Comparison of ENCODE assay signal across 9 cellular contexts in the genomic region with DNA sequence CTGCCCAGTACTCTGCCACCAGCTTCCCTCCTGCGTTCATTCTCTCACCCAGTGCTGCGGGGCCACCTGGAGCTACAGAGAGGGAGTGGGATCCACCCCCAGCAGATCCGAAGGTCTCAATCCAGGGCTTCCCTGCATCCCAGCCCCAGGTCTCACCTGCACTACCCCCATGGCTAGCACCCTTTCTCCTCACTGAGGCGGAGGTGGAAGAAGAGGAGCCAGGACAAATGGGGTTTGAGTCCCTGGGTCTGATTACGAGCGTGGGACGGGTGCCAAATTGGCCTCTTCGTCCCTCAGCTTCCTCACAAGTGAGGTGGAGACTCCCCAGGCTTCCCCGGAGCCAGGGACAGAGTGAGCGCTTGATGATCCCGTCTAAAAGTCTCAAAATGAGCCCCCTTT.
A peak's percentile ranks its signal among the peaks of the same experiment; 100 is the strongest.
DNase-seq lines count a peak whose midpoint lies in the region; ATAC-seq and TF ChIP-seq lines count a peak whose summit lies in the region.
"Had no signal": no experiment of that assay in that cellular context is flagged by ENCODE, and none has a peak within 500 bp of the region (broad histone marks: within the 10 kb centered on the region; RNA-seq: fewer than 3 reads in every experiment).

No MANE protein-coding gene starts in this region.

- no peaks in the 10 kb centered on the region for H3K36me3 Mint-ChIP-seq in activated naive CD4-positive, alpha-beta T cell treated with anti-CD3 and anti-CD28 coated beads, Interleukin-2, amount 50 U/mL, for 24 hours
- H3K36me3 Mint-ChIP-seq in activated naive CD4-positive, alpha-beta T cell treated with anti-CD3 and anti-CD28 coated beads, Interleukin-2, amount 50 U/mL, for 72 hours: no peaks in the 10 kb centered on the region
- H3K36me3 Mint-ChIP-seq in activated T-helper 2 cell treated with anti-CD3 and anti-CD28 coated beads, Interferon-gamma antibody, Interleukin-2, Interleukin-4, amounts not matched to agents 10 μg/mL and 5 μg/mL and 100 μg/mL, durations not matched to agents 14 hours and 24 hours and 36 hours (ENCODE audit: low read depth): no peaks in the 10 kb centered on the region

- TF ChIP-seq CTCF in right lobe of liver (IDR thresholded peaks at IDR 0.05): no peak
- TF ChIP-seq CTCF in transverse colon (IDR thresholded peaks at IDR 0.05): no peak

- H3K9me3 ChIP-seq in right lobe of liver (no peaks in the 10 kb centered on the region), transverse colon (no peaks in the 10 kb centered on the region)

- H3K27me3 ChIP-seq in right lobe of liver (no peaks in the 10 kb centered on the region), transverse colon (peaks cover 17% of the 10 kb centered on the region)

- TF ChIP-seq EP300 in transverse colon (IDR thresholded peaks at IDR 0.05; ENCODE audit: low read depth): no peak

- peaks cover 14% of the 10 kb centered on the region for H3K4me1 Mint-ChIP-seq in activated naive CD4-positive, alpha-beta T cell treated with anti-CD3 and anti-CD28 coated beads, Interleukin-2, amount 50 U/mL, for 24 hours
- H3K4me1 Mint-ChIP-seq in activated T-helper 2 cell treated with anti-CD3 and anti-CD28 coated beads, Interferon-gamma antibody, Interleukin-2, Interleukin-4, amounts not matched to agents 10 μg/mL and 5 μg/mL and 100 μg/mL, durations not matched to agents 14 hours and 24 hours and 36 hours (ENCODE audit: low read depth): peaks cover 9% of the 10 kb centered on the region

- ATAC-seq in activated naive CD4-positive, alpha-beta T cell treated with anti-CD3 and anti-CD28 coated beads, Interleukin-2, amount 50 U/mL, for 72 hours: no peak
- no peak for ATAC-seq in right lobe of liver
- ATAC-seq: sciatic nerve had no signal

- no peak for TF ChIP-seq POLR2A in right lobe of liver (IDR thresholded peaks at IDR 0.05)
- TF ChIP-seq POLR2A in transverse colon (IDR thresholded peaks at IDR 0.05): no peak

- H3K4me3 ChIP-seq in right lobe of liver: peak overlapping the region in 2 of 3 donors; percentile 39 to 52
- H3K4me3 ChIP-seq in transverse colon: peak overlapping the region; percentile 46 to 64 (median 55)

- no peaks in the 10 kb centered on the region for H3K36me3 ChIP-seq in right lobe of liver
- no peaks in the 10 kb centered on the region for H3K36me3 ChIP-seq in transverse colon

- in situ Hi-C loops in transverse colon (cut with MboI; ENCODE audit: low pct_ligation_motif_present in 1 of 4, low pct_unique_long_range_greater_than_20kb in 1 of 4, low sequenced_read_pairs in 3 of 4) (no loop called here), KBM-7 (cut with MboI; ENCODE audit: low pct_unique_long_range_greater_than_20kb, low sequenced_read_pairs) (no loop called here)

- 15% methylated on average over 8 of the region's 11 CpGs for WGBS in right lobe of liver (ENCODE audit: insufficient coverage, low coverage, low lambda C conversion rate, missing lambda C conversion rate)
- 11% methylated on average over 11 of the region's 11 CpGs; no CpG with 5 or more reads in 1 of the 2 donors for WGBS in transverse colon (ENCODE audit: low coverage in 1 of 2), 2 donors

- no peaks in the 10 kb centered on the region for H3K9me3 Mint-ChIP-seq in activated naive CD4-positive, alpha-beta T cell treated with anti-CD3 and anti-CD28 coated beads, Interleukin-2, amount 50 U/mL, for 24 hours
- H3K9me3 Mint-ChIP-seq in activated naive CD4-positive, alpha-beta T cell treated with anti-CD3 and anti-CD28 coated beads, Interleukin-2, amount 50 U/mL, for 72 hours: no peaks in the 10 kb centered on the region
- H3K9me3 Mint-ChIP-seq in activated T-helper 2 cell treated with anti-CD3 and anti-CD28 coated beads, Interferon-gamma antibody, Interleukin-2, Interleukin-4, amounts not matched to agents 10 μg/mL and 5 μg/mL and 100 μg/mL, durations not matched to agents 14 hours and 24 hours and 36 hours: no peaks in the 10 kb centered on the region

- peaks cover 17% of the 10 kb centered on the region for H3K27me3 Mint-ChIP-seq in activated naive CD4-positive, alpha-beta T cell treated with anti-CD3 and anti-CD28 coated beads, Interleukin-2, amount 50 U/mL, for 24 hours
- peaks cover 51% of the 10 kb centered on the region for H3K27me3 Mint-ChIP-seq in activated T-helper 2 cell treated with anti-CD3 and anti-CD28 coated beads, Interferon-gamma antibody, Interleukin-2, Interleukin-4, amounts not matched to agents 10 μg/mL and 5 μg/mL and 100 μg/mL, durations not matched to agents 14 hours and 24 hours and 36 hours (ENCODE audit: low read depth)

- H3K4me3 Mint-ChIP-seq in activated naive CD4-positive, alpha-beta T cell treated with anti-CD3 and anti-CD28 coated beads, Interleukin-2, amount 50 U/mL, for 24 hours: peak overlapping the region; percentile 88
- peak overlapping the region; percentile 19 for H3K4me3 Mint-ChIP-seq in activated T-helper 2 cell treated with anti-CD3 and anti-CD28 coated beads, Interferon-gamma antibody, Interleukin-2, Interleukin-4, amounts not matched to agents 10 μg/mL and 5 μg/mL and 100 μg/mL, durations not matched to agents 14 hours and 24 hours and 36 hours (ENCODE audit: low read depth)

- no peak for DNase-seq in activated naive CD4-positive, alpha-beta T cell treated with anti-CD3 and anti-CD28 coated beads, Interleukin-2, amount 50 U/mL, for 72 hours (ENCODE audit: low spot score in 2 of 2)
- DNase-seq in activated T-helper 2 cell treated with anti-CD3 and anti-CD28 coated beads, Interferon-gamma antibody, Interleukin-2, Interleukin-4, amounts not matched to agents 10 μg/mL and 5 μg/mL and 100 μg/mL, durations not matched to agents 14 hours and 24 hours and 36 hours (ENCODE audit: low spot score): no peak
- no peak for DNase-seq in right lobe of liver
- DNase-seq in transverse colon: peak; percentile 39
- DNase-seq in activated CD4-positive, CD25-positive, alpha-beta regulatory T cell treated with anti-CD3 and anti-CD28 coated beads, Interleukin-2, amount 50 U/mL, for 72 hours: no peak
- no peak for DNase-seq in T-helper 9 cell
- no peak for DNase-seq in KBM-7

- H3K27ac Mint-ChIP-seq in activated naive CD4-positive, alpha-beta T cell treated with anti-CD3 and anti-CD28 coated beads, Interleukin-2, amount 50 U/mL, for 24 hours: no peak overlapping the region
- H3K27ac Mint-ChIP-seq in activated naive CD4-positive, alpha-beta T cell treated with anti-CD3 and anti-CD28 coated beads, Interleukin-2, amount 50 U/mL, for 72 hours: no peak overlapping the region
- no peak overlapping the region for H3K27ac Mint-ChIP-seq in activated T-helper 2 cell treated with anti-CD3 and anti-CD28 coated beads, Interferon-gamma antibody, Interleukin-2, Interleukin-4, amounts not matched to agents 10 μg/mL and 5 μg/mL and 100 μg/mL, durations not matched to agents 14 hours and 24 hours and 36 hours

- H3K27ac ChIP-seq in right lobe of liver (no peak overlapping the region), transverse colon (peak overlapping the region in 3 of 4 donors; percentile 74 to 79 (median 78))

- H3K4me1 ChIP-seq in right lobe of liver (peaks cover 0 to 12% (median 5%) of the 10 kb centered on the region in 4 donors), transverse colon (peaks cover 7 to 46% (median 27%) of the 10 kb centered on the region in 4 donors)

- intact Hi-C loops in activated T-helper 2 cell treated with anti-CD3 and anti-CD28 coated beads, Interferon-gamma antibody, Interleukin-2, Interleukin-4, amounts not matched to agents 10 μg/mL and 5 μg/mL and 100 μg/mL, durations not matched to agents 14 hours and 24 hours and 36 hours (cut with micrococcal nuclease): no loop called here
- intact Hi-C loops in right lobe of liver (cut with DNase I): no loop called here
- intact Hi-C loops in transverse colon (cut with DNase I; ENCODE audit: low total_unique reads): no loop called here

Comparison
In these comparisons a context has a peak if more than half of its experiments do, and no peak if none do; other contexts are left out.
1. H3K27ac ChIP-seq: peak in transverse colon (3 of 4); none in right lobe of liver (0 of 3).